ENCODE assay signal across 19 cellular contexts in the genomic region with DNA sequence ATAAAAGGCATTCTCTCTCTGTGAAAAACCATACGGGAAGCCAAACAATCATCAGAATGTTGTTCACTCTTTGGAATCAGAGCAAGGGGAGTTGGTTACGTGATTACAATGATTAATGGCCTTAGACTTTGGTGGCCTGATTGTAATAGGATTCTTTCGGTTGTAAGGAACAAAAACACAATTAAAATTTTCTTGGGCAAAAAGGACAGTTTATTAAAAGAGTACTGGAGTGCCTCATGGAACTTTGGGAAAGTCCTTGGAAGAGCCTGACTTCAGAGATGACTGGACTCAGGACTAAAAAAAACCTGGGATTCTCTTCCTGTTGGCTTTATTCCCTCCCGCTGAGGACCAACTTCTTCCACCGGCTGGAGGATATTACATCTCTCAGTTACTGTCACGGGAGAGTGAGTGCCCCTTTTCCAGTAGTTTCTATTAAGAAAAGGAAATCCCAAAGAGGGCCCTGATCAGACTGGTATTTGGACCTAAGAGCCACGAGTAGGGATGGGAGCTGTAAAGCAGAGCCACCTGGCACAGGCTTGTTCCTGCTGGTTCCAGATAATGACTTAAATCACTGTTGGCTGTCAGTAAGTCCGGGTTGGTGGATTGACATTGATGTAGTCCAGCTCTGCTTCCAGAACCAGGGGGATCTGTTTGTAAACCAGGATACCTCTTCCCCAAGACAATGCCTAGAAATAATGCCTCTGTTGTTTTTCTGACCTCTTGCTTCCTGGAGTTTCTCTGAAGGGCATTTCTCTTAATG. TPM values are rescaled to one million over a fixed set of nuclear protein-coding genes. Genes with fewer than 3 reads are reported as not detected.
A peak's percentile ranks its signal among the peaks of the same experiment; 100 is the strongest.
DNase-seq lines count a peak whose midpoint lies in the region; ATAC-seq, FAIRE-seq and TF ChIP-seq lines count a peak whose summit lies in the region.
"Had no signal": no experiment of that assay in that cellular context is flagged by ENCODE, and none has a peak within 500 bp of the region (broad histone marks: within the 10 kb centered on the region; RNA-seq: fewer than 3 reads in every experiment).

No MANE protein-coding gene starts in this region.

- no peaks in the 10 kb centered on the region for H3K9me3 ChIP-seq in neuronal stem cell (replicated peaks in 1 of 2; ENCODE audit: control insufficient read depth in 2 of 2, insufficient read depth in 1 of 2, low read depth in 1 of 2, low read length in 2 of 2)
- H3K9me3 ChIP-seq: esophagus muscularis mucosa, neutrophil had no signal

- no peak for FAIRE-seq in urothelium cell line (lab: Jason Lieb, UNC)
- FAIRE-seq: K562 had no signal

- ATAC-seq in stimulated activated naive CD8-positive, alpha-beta T cell treated with anti-CD3 and anti-CD28 coated beads, Interleukin-15, Interleukin-2, amounts not matched to agents 100 U/mL and 50 U/mL, for 24 hours: no peak
- ATAC-seq: K562; stimulated activated naive B cell treated with anti-CD40 and anti-IgM and Interleukin-4, amounts not matched to agents 10 μg/mL and 1 μg/mL and 100 μg/mL, for 72 hours had no signal

- H2BK15ac ChIP-seq in neuronal stem cell (ENCODE audit: low read length): no peak overlapping the region

- H2BK120ac ChIP-seq in neuronal stem cell (ENCODE audit: low read depth, low read length): no peak overlapping the region

- H3K4ac ChIP-seq in neuronal stem cell (ENCODE audit: low read length): no peak overlapping the region

- H3K27ac ChIP-seq in neuronal stem cell (replicated peaks; ENCODE audit: low read length): no peak overlapping the region
- H3K27ac ChIP-seq: esophagus muscularis mucosa, neutrophil had no signal

- H3K4me3 ChIP-seq in foreskin fibroblast (ENCODE audit: low read depth in 1 of 2, low read length in 2 of 2): no peak overlapping the region
- no peak overlapping the region for H3K4me3 ChIP-seq in neuronal stem cell (ENCODE audit: low read length in 2 of 2)
- H3K4me3 ChIP-seq: esophagus muscularis mucosa, K562 had no signal

- no peak overlapping the region for H3K4me2 ChIP-seq in neuronal stem cell (ENCODE audit: insufficient read depth, low read length, poor library complexity, severe bottlenecking)

- H3K18ac ChIP-seq in neuronal stem cell (ENCODE audit: low read length): no peak overlapping the region

- H3K27me3 ChIP-seq in neuronal stem cell (ENCODE audit: control insufficient read depth in 3 of 3, insufficient read depth in 3 of 3, low read depth in 1 of 3, low read length in 3 of 3): no peaks in the 10 kb centered on the region
- H3K27me3 ChIP-seq: esophagus muscularis mucosa had no signal

- WGBS in neuronal stem cell (ENCODE audit: extremely low coverage in 2 of 2, insufficient read length in 2 of 2, insufficient replicate concordance in 1 of 2), 2 donors: no CpG with 5 or more reads among the region's 8 CpGs

- no peaks in the 10 kb centered on the region for H3K36me3 ChIP-seq in neuronal stem cell (replicated peaks in 1 of 2; ENCODE audit: control insufficient read depth in 2 of 2, insufficient read depth in 2 of 2, low read length in 2 of 2)
- H3K36me3 ChIP-seq: esophagus muscularis mucosa, neutrophil had no signal

- no peak overlapping the region for H2BK12ac ChIP-seq in neuronal stem cell (ENCODE audit: low read length)

- peak overlapping the region; percentile 40 for H2AFZ ChIP-seq in neuronal stem cell (ENCODE audit: low read length)

- TF ChIP-seq CTCF in foreskin fibroblast (IDR thresholded peaks at IDR 0.05; ENCODE audit: low read depth, low read length): no peak

- no peak overlapping the region for H4K91ac ChIP-seq in neuronal stem cell (ENCODE audit: low read depth, low read length, poor library complexity)

- no peaks in the 10 kb centered on the region for H3K4me1 ChIP-seq in neuronal stem cell (ENCODE audit: control insufficient read depth in 2 of 2, insufficient read depth in 1 of 2, low read depth in 1 of 2, low read length in 2 of 2)
- H3K4me1 ChIP-seq: esophagus muscularis mucosa had no signal

- H3K79me1 ChIP-seq in neuronal stem cell (ENCODE audit: low read depth, low read length): no peaks in the 10 kb centered on the region

- H2BK5ac ChIP-seq in neuronal stem cell (ENCODE audit: low read length): no peak overlapping the region

- H3K14ac ChIP-seq in neuronal stem cell (ENCODE audit: low read length): no peak overlapping the region

- no peak overlapping the region for H3K23ac ChIP-seq in neuronal stem cell (ENCODE audit: low read depth, low read length, poor library complexity)

- no peak overlapping the region for H3K9ac ChIP-seq in neuronal stem cell (ENCODE audit: low read depth, low read length, poor library complexity)

- no peak overlapping the region for H4K8ac ChIP-seq in neuronal stem cell (ENCODE audit: low read depth, low read length)

- DNase-seq in Daoy (ENCODE audit: low read depth): peak; percentile 37
- peak; percentile 74 for DNase-seq in NCI-H82 (lab: John Stamatoyannopoulos, UW)
- peak; percentile 61 to 64 for DNase-seq in foreskin fibroblast
- no peak for DNase-seq in neuronal stem cell (ENCODE audit: low spot score)
- no peak for DNase-seq in T1000 (lab: John Stamatoyannopoulos, UW)
- DNase-seq in stimulated activated naive CD8-positive, alpha-beta T cell treated with anti-CD3 and anti-CD28 coated beads, Interleukin-15, Interleukin-2, amounts not matched to agents 100 U/mL and 50 U/mL, for 24 hours: no peak
- no peak for DNase-seq in activated gamma-delta T cell (lab: John Stamatoyannopoulos, UW)
- no peak for DNase-seq in urothelium cell line (ENCODE audit: low spot score)
- DNase-seq: activated CD4-positive, alpha-beta T cell treated with anti-CD3 and anti-CD28 coated beads, Interleukin-2, amount 50 U/mL, for 48 hours; C1 segment of cervical spinal cord; DMS79 treated with DMSO at 0.1 percent for 48 hours; mammary epithelial cell; NCI-H446; stimulated activated naive B cell treated with anti-CD40 and anti-IgM and Interleukin-4, amounts not matched to agents 10 μg/mL and 1 μg/mL and 100 μg/mL, for 72 hours had no signal

- no peak overlapping the region for H2AK5ac ChIP-seq in neuronal stem cell (ENCODE audit: low read depth, low read length)

RNA-seq across cellular contexts. Expression of a gene that starts 53.9 kb away (rescaled TPM):
- total RNA-seq in Daoy (2014; rRNA removed; shearing (Covaris generic)): 2.5 TPM in 1 of 2 replicates, not detected in the other
- 0.18 TPM for polyA plus RNA-seq in neuronal stem cell (2013, experiment 1 of 2)
- 0.18 TPM for polyA plus RNA-seq in neuronal stem cell (2013, experiment 2 of 2)
- total RNA-seq: esophagus muscularis mucosa, mammary epithelial cell, SK-MEL-5, ureter had no signal

Comparison
In these comparisons a context has a peak if more than half of its experiments do, and no peak if none do; other contexts are left out.
1. DNase-seq: peak in Daoy (single experiment), NCI-H82 (single experiment) and foreskin fibroblast (2 of 2); none in neuronal stem cell (single experiment), T1000 (single experiment), stimulated activated naive CD8-positive, alpha-beta T cell treated with anti-CD3 and anti-CD28 coated beads, Interleukin-15, Interleukin-2, amounts not matched to agents 100 U/mL and 50 U/mL, for 24 hours (single experiment), activated gamma-delta T cell (single experiment) and urothelium cell line (single experiment).